ENCODE assay signal across 8 cellular contexts in genomic region chr16:2011726-2012125, GRCh38. TPM values are rescaled to one million over a fixed set of nuclear protein-coding genes. Genes with fewer than 3 reads are reported as not detected.
"Had no signal": no experiment of that assay in that cellular context is flagged by ENCODE, and none has a peak within 500 bp of the region (broad histone marks: within the 10 kb centered on the region; RNA-seq: fewer than 3 reads in every experiment).

No MANE protein-coding gene starts in this region.

RNA-seq across cellular contexts. Expression of gene NPW, which starts 7.9 kb away (rescaled TPM):
- total RNA-seq: kidney epithelial cell, left ventricle myocardium inferior, mononuclear cell, right atrium auricular region, skeletal muscle tissue, urinary bladder, vagina had no signal

RNA-seq across cellular contexts. Expression of gene SYNGR3, which starts 22.0 kb away (rescaled TPM):
- total RNA-seq: thyroid gland had no signal
